Comparison of ENCODE assay signal across 8 cellular contexts in the genomic region with DNA sequence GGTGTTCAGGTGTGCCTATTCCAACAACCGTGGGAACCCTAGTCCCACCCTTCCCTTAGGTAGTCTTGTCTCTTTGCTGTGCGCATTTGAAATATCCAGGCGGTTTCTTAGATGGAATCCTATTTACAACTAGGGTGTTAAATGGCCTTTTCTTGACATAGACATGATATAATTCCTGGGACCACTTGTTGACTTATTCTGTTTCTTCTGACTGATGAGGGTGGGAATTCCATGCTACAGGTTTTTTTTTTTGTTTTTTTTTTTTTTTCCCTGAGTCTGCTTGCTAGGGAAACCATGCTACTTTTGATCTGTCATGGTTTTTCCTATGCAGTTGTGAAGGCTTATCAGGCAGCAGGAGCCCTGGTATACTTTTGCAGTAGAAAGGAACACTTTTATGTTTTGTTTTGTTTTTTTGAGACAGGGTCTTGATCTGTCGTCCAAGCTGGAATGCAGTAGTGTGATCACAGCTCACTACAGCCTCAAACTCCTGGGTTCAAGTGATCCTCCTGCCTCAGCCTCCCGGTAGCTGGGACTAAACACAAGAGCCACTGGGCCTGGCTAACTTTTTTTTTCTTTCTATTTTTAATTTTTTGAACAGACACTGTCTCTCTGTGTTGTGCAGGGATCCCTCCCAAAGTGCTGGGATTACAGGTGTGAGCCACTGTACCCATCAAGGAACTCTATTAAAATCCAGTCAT. TPM values are rescaled to one million over a fixed set of nuclear protein-coding genes. Genes with fewer than 3 reads are reported as not detected.
A peak's percentile ranks its signal among the peaks of the same experiment; 100 is the strongest.
DNase-seq lines count a peak whose midpoint lies in the region; ATAC-seq and TF ChIP-seq lines count a peak whose summit lies in the region.

No MANE protein-coding gene starts in this region.

- no peak for TF ChIP-seq CTCF in brain (conservative IDR thresholded peaks at IDR 0.05)

- H3K4me3 ChIP-seq in muscle layer of duodenum (ENCODE audit: low read depth in 1 of 2, low read length in 2 of 2) (peak overlapping the region; percentile 90 to 92), aorta (ENCODE audit: low read length in 2 of 2) (peak overlapping the region; percentile 61 to 70)

- peaks cover 0 to 3% of the 10 kb centered on the region in 2 donors for H3K36me3 ChIP-seq in muscle layer of duodenum (ENCODE audit: control insufficient read depth in 1 of 2, insufficient read depth in 2 of 2, low read length in 2 of 2)
- no peaks in the 10 kb centered on the region for H3K36me3 ChIP-seq in aorta (ENCODE audit: control insufficient read depth in 1 of 2, insufficient read depth in 2 of 2, low read length in 1 of 2)

- no peak for DNase-seq in stimulated activated naive CD8-positive, alpha-beta T cell treated with anti-CD3 and anti-CD28 coated beads, Interleukin-15, Interleukin-2, amounts not matched to agents 100 U/mL and 50 U/mL, for 24 hours
- DNase-seq in aorta (no peak), COLO668 (lab: John Stamatoyannopoulos, UW; ENCODE audit: unreplicated experiment) (no peak), NCI-H748 treated with DMSO at 0.1 percent for 48 hours (lab: John Stamatoyannopoulos, UW) (no peak)
- DNase-seq in stimulated activated CD4-positive, alpha-beta T cell treated with anti-CD3 and anti-CD28 coated beads, Interleukin-15, amount 100 ng/mL, for 24 hours: no peak

- H3K27me3 Mint-ChIP-seq in stimulated activated naive CD8-positive, alpha-beta T cell treated with anti-CD3 and anti-CD28 coated beads, Interleukin-15, Interleukin-2, amounts not matched to agents 100 ng/mL and 50 ng/mL, for 24 hours: no peaks in the 10 kb centered on the region
- H3K27me3 Mint-ChIP-seq in brain: peaks cover 9% of the 10 kb centered on the region

- intact Hi-C loops in aorta (cut with DNase I): loop anchor here (5.0 kb wide), 3 partner anchors 85 to 100 kb away; no protein-coding TSS in a partner anchor

- peak overlapping the region; percentile 96 for H3K4me3 Mint-ChIP-seq in stimulated activated naive CD8-positive, alpha-beta T cell treated with anti-CD3 and anti-CD28 coated beads, Interleukin-15, Interleukin-2, amounts not matched to agents 100 ng/mL and 50 ng/mL, for 24 hours
- peak overlapping the region; percentile 90 to 96 (median 94) for H3K4me3 Mint-ChIP-seq in brain

- H3K27ac ChIP-seq in muscle layer of duodenum (ENCODE audit: low read length) (peak overlapping the region; percentile 65), aorta (ENCODE audit: low read depth in 1 of 2, low read length in 2 of 2) (peak overlapping the region in 1 of 2 donors; percentile 17)

- H3K27ac Mint-ChIP-seq in stimulated activated naive CD8-positive, alpha-beta T cell treated with anti-CD3 and anti-CD28 coated beads, Interleukin-15, Interleukin-2, amounts not matched to agents 100 ng/mL and 50 ng/mL, for 24 hours: peak overlapping the region; percentile 93
- H3K27ac Mint-ChIP-seq in brain: peak overlapping the region in 4 of 5 experiments; percentile 22 to 93 (median 85)

- peaks cover 33 to 59% of the 10 kb centered on the region in 2 donors for H3K4me1 ChIP-seq in muscle layer of duodenum (ENCODE audit: control insufficient read depth in 1 of 2, insufficient read depth in 2 of 2, low read length in 2 of 2)
- peaks cover 3 to 12% of the 10 kb centered on the region in 2 donors for H3K4me1 ChIP-seq in aorta (ENCODE audit: control insufficient read depth in 1 of 2, insufficient read depth in 2 of 2, low read length in 2 of 2)

- ATAC-seq in stimulated activated naive CD8-positive, alpha-beta T cell treated with anti-CD3 and anti-CD28 coated beads, Interleukin-15, Interleukin-2, amounts not matched to agents 100 U/mL and 50 U/mL, for 24 hours: no peak
- ATAC-seq in aorta (ENCODE audit: low FRiP score): no peak

- H3K9me3 Mint-ChIP-seq in stimulated activated naive CD8-positive, alpha-beta T cell treated with anti-CD3 and anti-CD28 coated beads, Interleukin-15, Interleukin-2, amounts not matched to agents 100 ng/mL and 50 ng/mL, for 24 hours: no peaks in the 10 kb centered on the region
- no peaks in the 10 kb centered on the region for H3K9me3 Mint-ChIP-seq in brain

- H3K27me3 ChIP-seq in muscle layer of duodenum (ENCODE audit: low read depth, low read length): no peaks in the 10 kb centered on the region
- H3K27me3 ChIP-seq in aorta (ENCODE audit: control insufficient read depth in 1 of 2, insufficient read depth in 2 of 2, low read length in 1 of 2): no peaks in the 10 kb centered on the region

- whole genome bisulfite sequencing in aorta, 2 donors: 46 to 68% methylated on average over 5 of the region's 5 CpGs

- H3K4me1 Mint-ChIP-seq in stimulated activated naive CD8-positive, alpha-beta T cell treated with anti-CD3 and anti-CD28 coated beads, Interleukin-15, Interleukin-2, amounts not matched to agents 100 ng/mL and 50 ng/mL, for 24 hours (ENCODE audit: low read depth): peaks cover 81% of the 10 kb centered on the region
- peaks cover 69% of the 10 kb centered on the region for H3K4me1 Mint-ChIP-seq in brain

- H3K9me3 ChIP-seq in muscle layer of duodenum (ENCODE audit: control insufficient read depth in 1 of 2, low read length in 2 of 2): no peaks in the 10 kb centered on the region
- no peaks in the 10 kb centered on the region for H3K9me3 ChIP-seq in aorta (ENCODE audit: control insufficient read depth, low read length)

- peaks cover 4% of the 10 kb centered on the region for H3K36me3 Mint-ChIP-seq in stimulated activated naive CD8-positive, alpha-beta T cell treated with anti-CD3 and anti-CD28 coated beads, Interleukin-15, Interleukin-2, amounts not matched to agents 100 ng/mL and 50 ng/mL, for 24 hours (ENCODE audit: low read depth)
- H3K36me3 Mint-ChIP-seq in brain: peaks cover 4% of the 10 kb centered on the region

RNA-seq across cellular contexts. Expression of a gene that starts 1.5 kb away (rescaled TPM):
- polyA plus RNA-seq in brain (ENCODE audit: insufficient read depth, low read depth, low replicate concordance) (34.4 TPM), aorta (10 to 100 TPM; 14.9 to 34.1 TPM)
- 10 to 100 TPM; 63.4 to 69.5 TPM for total RNA-seq in aorta

RNA-seq across cellular contexts. Expression of a gene that starts 16.2 kb away (rescaled TPM):
- polyA plus RNA-seq in brain (ENCODE audit: insufficient read depth, low read depth, low replicate concordance): 84.3 TPM
- total RNA-seq in aorta: 10 to 100 TPM; 54.5 to 58.5 TPM
- polyA plus RNA-seq in aorta: 10 to 100 TPM; 48.6 to 61.0 TPM

RNA-seq across cellular contexts. Expression of a gene that starts 48.6 kb away (rescaled TPM):
- polyA plus RNA-seq in brain (ENCODE audit: insufficient read depth, low read depth, low replicate concordance) (16.0 TPM), aorta (10 to 100 TPM in 1 of 2 donors, 1 to 10 TPM in 1; 3.9 to 11.0 TPM)
- 10 to 100 TPM in 1 of 2 donors, 1 to 10 TPM in 1; 6.8 to 17.7 TPM for total RNA-seq in aorta

RNA-seq across cellular contexts. Expression of a gene that starts 59.7 kb away (rescaled TPM):
- polyA plus RNA-seq in brain (ENCODE audit: insufficient read depth, low read depth, low replicate concordance): 28.6 TPM
- total RNA-seq in aorta: 10 to 100 TPM; 72.7 to 78.6 TPM
- polyA plus RNA-seq in aorta: 10 to 100 TPM; 16.3 to 17.9 TPM
